Comparison of ENCODE assay signal across 21 cellular contexts in genomic region chr15:45355860-45356259, GRCh38.
"Had no signal": no experiment of that assay in that cellular context is flagged by ENCODE, and none has a peak within 500 bp of the region (broad histone marks: within the 10 kb centered on the region; RNA-seq: fewer than 3 reads in every experiment).

No MANE protein-coding gene starts in this region.

- FAIRE-seq: islet of Langerhans, kidney had no signal

- ATAC-seq: left colon; lower lobe of right lung; naive thymus-derived CD8-positive, alpha-beta T cell; right cardiac atrium; sciatic nerve; stimulated activated effector memory CD8-positive, alpha-beta T cell treated with anti-CD3 and anti-CD28 coated beads, Interleukin-12 subunit alpha, Interleukin-12 subunit beta, amount 100 ng/mL, for 72 hours; stimulated activated naive CD8-positive, alpha-beta T cell treated with anti-CD3 and anti-CD28 coated beads, Interleukin-15, amount 100 ng/mL, for 72 hours had no signal

- DNase-seq: heart left ventricle; hypothalamus; immature natural killer cell; kidney; left colon; lower lobe of right lung; mammary epithelial cell; mesenchymal stem cell; naive thymus-derived CD8-positive, alpha-beta T cell; ovary; posterior cingulate gyrus; retina; right cardiac atrium; stimulated activated CD4-positive, alpha-beta T cell treated with anti-CD3 and anti-CD28 coated beads, Interleukin-4, amount 100 ng/mL, for 24 hours; stimulated activated naive CD4-positive, alpha-beta T cell treated with Interleukin-2 at 50 U/mL for 16 hours; stimulated activated naive CD8-positive, alpha-beta T cell treated with anti-CD3 and anti-CD28 coated beads, Interleukin-15, amount 100 ng/mL, for 72 hours; substantia nigra; uterus had no signal
